7 cellular contexts compared by ENCODE assay signal in the genomic region with DNA sequence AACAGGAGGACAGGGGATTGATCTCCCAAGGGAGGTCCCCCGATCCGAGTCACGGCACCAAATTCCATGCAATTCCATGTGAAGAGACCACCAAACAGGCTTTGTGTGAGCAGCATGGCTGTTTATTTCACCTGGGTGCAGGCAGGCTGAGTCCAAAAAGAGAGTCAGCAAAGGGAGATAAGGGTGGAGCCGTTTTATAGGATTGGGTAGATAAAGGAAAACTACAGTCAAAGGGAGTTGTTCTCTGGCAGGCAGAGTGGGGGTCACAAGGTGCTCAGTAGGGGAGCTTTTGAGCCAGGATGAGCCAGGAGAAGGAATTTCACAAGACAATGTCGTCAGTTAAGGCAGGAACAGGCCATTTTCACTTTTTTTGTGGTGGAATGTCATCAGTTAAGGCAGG.
A peak's percentile ranks its signal among the peaks of the same experiment; 100 is the strongest.
DNase-seq lines count a peak whose midpoint lies in the region; ATAC-seq, FAIRE-seq and TF ChIP-seq lines count a peak whose summit lies in the region.
"Not testable (repeated sequence)": the region's sequence is repeated elsewhere in the genome, so short reads cannot be mapped to it uniquely, and the experiment has no call there.

No MANE protein-coding gene starts in this region.

- H3K23ac ChIP-seq in H1 (ENCODE audit: insufficient read length) = not testable (repeated sequence)

- H2BK120ac ChIP-seq in H1 (replicated peaks; ENCODE audit: low read depth, low read length) = not testable (repeated sequence)

- FAIRE-seq in H1 (lab: Jason Lieb, UNC) = not testable (repeated sequence)

- not testable (repeated sequence) for H3K9me3 ChIP-seq in HUES6 (ENCODE audit: control insufficient read depth, insufficient read depth, low read depth, low read length); H1 (ENCODE audit: insufficient read depth in 2 of 2, low read depth in 1 of 2, low read length in 1 of 2); iPS DF 6.9 (ENCODE audit: control insufficient read depth, insufficient read depth, low read length); iPS-20b (ENCODE audit: insufficient read depth, low read depth, low read length); neural progenitor cell (ENCODE audit: low read depth)

- not testable (repeated sequence) for H4K91ac ChIP-seq in H1 (replicated peaks; ENCODE audit: insufficient read length, low read length)

- H3K27ac ChIP-seq in GM23338 (ENCODE audit: low read depth) = peak overlapping the region; percentile 82
- peak overlapping the region; percentile 95; the same call in 1 of the 2 replicates for H3K27ac ChIP-seq in HUES6 (ENCODE audit: low read depth, low read length)
- not testable (repeated sequence) for H3K27ac ChIP-seq in H1 (ENCODE audit: low read depth, low read length); iPS DF 6.9 (ENCODE audit: low read length); iPS-20b (ENCODE audit: low read length); neural progenitor cell

- H3K79me1 ChIP-seq in H1 (ENCODE audit: low read depth, low read length) = not testable (repeated sequence)

- H3K36me3 Mint-ChIP-seq in GM23338 (ENCODE audit: low read depth) (peaks cover 18% of the 10 kb centered on the region), WTC11 (peaks cover 12% of the 10 kb centered on the region)
- H3K36me3 Mint-ChIP-seq in neural progenitor cell = not testable (repeated sequence)

- H3F3A ChIP-seq in GM23338 (replicated peaks; ENCODE audit: low read depth) = not testable (repeated sequence)
- peaks cover 10% of the 10 kb centered on the region for H3F3A ChIP-seq in neural progenitor cell (ENCODE audit: low read depth)

- H3K79me2 ChIP-seq in GM23338 (replicated peaks; ENCODE audit: insufficient read depth); H1 (ENCODE audit: control insufficient read depth in 1 of 2, insufficient read depth in 2 of 2, low read length in 2 of 2); neural progenitor cell (ENCODE audit: low read depth): not testable (repeated sequence)

- not testable (repeated sequence) for H4K20me1 ChIP-seq in GM23338 (replicated peaks; ENCODE audit: insufficient read depth); H1 (replicated peaks in 1 of 2; ENCODE audit: control insufficient read depth in 1 of 2, insufficient read depth in 2 of 2, low read length in 2 of 2); neural progenitor cell (ENCODE audit: low read depth)

- peaks cover 44% of the 10 kb centered on the region for H3K4me1 Mint-ChIP-seq in GM23338
- peaks cover 69% of the 10 kb centered on the region for H3K4me1 Mint-ChIP-seq in WTC11
- H3K4me1 Mint-ChIP-seq in neural progenitor cell = peaks cover 14% of the 10 kb centered on the region

- not testable (repeated sequence) for H3K56ac ChIP-seq in H1 (replicated peaks; ENCODE audit: insufficient read length, low read depth, low read length)

- H4K5ac ChIP-seq in H1 (ENCODE audit: insufficient read length, low read depth, low read length) = not testable (repeated sequence)

- not testable (repeated sequence) for TF ChIP-seq POLR2A in H1 (IDR thresholded peaks at IDR 0.05; ENCODE audit: control extremely low read depth in 1 of 2, low read depth in 2 of 2, low read length in 2 of 2)

- H4K8ac ChIP-seq in H1 (ENCODE audit: extremely low read depth, insufficient read depth, low read length) = not testable (repeated sequence)

- peak overlapping the region; percentile 44 for H3K27ac Mint-ChIP-seq in GM23338
- H3K27ac Mint-ChIP-seq in WTC11 = peak overlapping the region; percentile 91
- H3K27ac Mint-ChIP-seq in neural progenitor cell = not testable (repeated sequence)

- H3K18ac ChIP-seq in H1 (ENCODE audit: extremely low read depth, low read length) = not testable (repeated sequence)

- H3K4me3 Mint-ChIP-seq in GM23338 = peak overlapping the region; percentile 11; the same call in 2 of the 3 replicates
- H3K4me3 Mint-ChIP-seq in WTC11 = peak overlapping the region; percentile 64
- not testable (repeated sequence) for H3K4me3 Mint-ChIP-seq in neural progenitor cell

- CTCF ChIA-PET in WTC11 (lab: Charles Lee); H1 (lab: Charles Lee; ENCODE audit: partially characterized antibody): not testable (repeated sequence)

- TF ChIP-seq EP300 in H1 (IDR thresholded peaks at IDR 0.05; ENCODE audit: borderline replicate concordance in 1 of 2, low read depth in 2 of 2, low read length in 2 of 2) = not testable (repeated sequence)

- TF ChIP-seq CTCF in GM23338 (conservative IDR thresholded peaks at IDR 0.05; ENCODE audit: low read depth in 2 of 2); WTC11 (IDR thresholded peaks at IDR 0.05); H1 (IDR thresholded peaks at IDR 0.05; ENCODE audit: control extremely low read depth in 1 of 3, insufficient read depth in 1 of 3, low read depth in 1 of 3, low read length in 3 of 3); neural progenitor cell (IDR thresholded peaks at IDR 0.05): not testable (repeated sequence)

- not testable (repeated sequence) for H2BK15ac ChIP-seq in H1 (ENCODE audit: low read length)

- H3K4ac ChIP-seq in H1 (replicated peaks; ENCODE audit: insufficient read length, low read depth, low read length) = not testable (repeated sequence)

- not testable (repeated sequence) for H3K27me3 ChIP-seq in GM23338 (ENCODE audit: insufficient read depth); HUES6 (ENCODE audit: control insufficient read depth, insufficient read depth, low read length); H1 (replicated peaks in 1 of 4; ENCODE audit: control insufficient read depth in 3 of 4, extremely low read depth in 1 of 4, insufficient read depth in 3 of 4, low read length in 3 of 4); iPS DF 6.9 (ENCODE audit: control insufficient read depth, insufficient read depth, low read length); iPS-20b (ENCODE audit: insufficient read depth, low read length)
- peaks cover 43% of the 10 kb centered on the region for H3K27me3 ChIP-seq in neural progenitor cell

- 0 out of 2 replicates have a peak overlapping the region, but pooled peaks have one; percentile 35 for H2BK5ac ChIP-seq in H1 (ENCODE audit: low read depth, low read length)

- H3K4me2 ChIP-seq in GM23338 (peak overlapping the region; percentile 72), H1 (ENCODE audit: insufficient read depth in 1 of 2, low read depth in 2 of 2, low read length in 2 of 2) (peak overlapping the region in 1 of 2 experiments; percentile 43; a peak in 2 of 4 replicates), neural progenitor cell (peak overlapping the region; percentile 65)

- H2AK5ac ChIP-seq in H1 (ENCODE audit: low read depth, low read length) = not testable (repeated sequence)

- H2BK12ac ChIP-seq in H1 (ENCODE audit: low read depth, low read length) = not testable (repeated sequence)

- not testable (repeated sequence) for H3K23me2 ChIP-seq in H1 (ENCODE audit: low read depth, low read length)

- ATAC-seq in GM23338, WTC11: not testable (repeated sequence)

- not testable (repeated sequence) for H2AFZ ChIP-seq in GM23338; H1 (ENCODE audit: low read length); neural progenitor cell (replicated peaks)

- POLR2A ChIA-PET in WTC11 (lab: Charles Lee) = not testable (repeated sequence)
- POLR2A ChIA-PET in H1 (lab: Charles Lee; ENCODE audit: partially characterized antibody) = interaction anchor here (0.6 kb wide), 1 partner anchor 472 kb away, joined by 3 read pairs; no protein-coding TSS in a partner anchor

- not testable (repeated sequence) for H3K9me3 Mint-ChIP-seq in GM23338, WTC11, neural progenitor cell

- H3K4me3 ChIP-seq in GM23338 (peak overlapping the region; percentile 39), HUES6 (ENCODE audit: low read depth, low read length) (peak overlapping the region; percentile 48), H1 (ENCODE audit: extremely low read depth in 1 of 4, insufficient read depth in 2 of 4, low read depth in 3 of 4, low read length in 4 of 4) (peak overlapping the region in 1 of 4 experiments; percentile 36; a peak in 2 of 8 replicates), iPS DF 6.9 (ENCODE audit: low read length) (peak overlapping the region; percentile 9; the same call in 1 of the 2 replicates), iPS-20b (ENCODE audit: low read length) (peak overlapping the region; percentile 45; the same call in 1 of the 2 replicates)
- not testable (repeated sequence) for H3K4me3 ChIP-seq in neural progenitor cell

- H3K9ac ChIP-seq in HUES6 (ENCODE audit: low read length) (peak overlapping the region; percentile 90), iPS-20b (ENCODE audit: low read depth, low read length) (peak overlapping the region; percentile 24; the same call in 1 of the 2 replicates)
- H3K9ac ChIP-seq in H1 (replicated peaks in 1 of 4; ENCODE audit: extremely low read depth in 1 of 4, low read depth in 3 of 4, low read length in 3 of 4); neural progenitor cell: not testable (repeated sequence)

- not testable (repeated sequence) for H3K14ac ChIP-seq in H1 (ENCODE audit: insufficient read length)

- H3K27me3 Mint-ChIP-seq in GM23338 (ENCODE audit: insufficient read depth, low read depth, poor library complexity); WTC11 (ENCODE audit: low read depth); neural progenitor cell (ENCODE audit: insufficient read depth, low read depth): not testable (repeated sequence)

- not testable (repeated sequence) for H3K36me3 ChIP-seq in GM23338 (ENCODE audit: insufficient read depth); HUES6 (ENCODE audit: control insufficient read depth, insufficient read depth, low read length); H1 (ENCODE audit: control insufficient read depth in 2 of 4, insufficient read depth in 4 of 4, low read length in 3 of 4); iPS DF 6.9 (ENCODE audit: control insufficient read depth, insufficient read depth, low read length); iPS-20b (ENCODE audit: insufficient read depth, low read depth, low read length); neural progenitor cell

- not testable (repeated sequence) for H3K9me2 ChIP-seq in GM23338 (ENCODE audit: insufficient read depth)

- 49% methylated on average over 5 of the region's 5 CpGs; no CpG with 5 or more reads in 1 of the 2 experiments for WGBS in H1 (ENCODE audit: extremely low coverage in 1 of 2, insufficient coverage in 1 of 2, insufficient read length in 1 of 2, insufficient replicate concordance in 2 of 2, low coverage in 1 of 2, low lambda C conversion rate in 2 of 2, missing lambda C conversion rate in 1 of 2), 2 experiments
- no CpG with 5 or more reads among the region's 5 CpGs for WGBS in iPS DF 6.9 (ENCODE audit: insufficient coverage, insufficient read length)

- H2BK20ac ChIP-seq in H1 (ENCODE audit: low read length) = not testable (repeated sequence)

- TF ChIP-seq RAD21 in H1 (IDR thresholded peaks at IDR 0.05 in 1 of 2, conservative IDR thresholded peaks at IDR 0.05 in 1 of 2; ENCODE audit: low read depth in 2 of 2, low read length in 2 of 2) = not testable (repeated sequence)

- H3K4me1 ChIP-seq in GM23338 (ENCODE audit: insufficient read depth) (peaks cover 26% of the 10 kb centered on the region), HUES6 (ENCODE audit: control insufficient read depth, insufficient read depth, low read length) (peaks cover 19% of the 10 kb centered on the region), iPS-20b (ENCODE audit: insufficient read depth, low read length) (peaks cover 13% of the 10 kb centered on the region), neural progenitor cell (peaks cover 10% of the 10 kb centered on the region)
- not testable (repeated sequence) for H3K4me1 ChIP-seq in H1 (replicated peaks in 1 of 4; ENCODE audit: control insufficient read depth in 3 of 4, insufficient read depth in 4 of 4, low read length in 3 of 4); iPS DF 6.9 (ENCODE audit: control insufficient read depth, insufficient read depth, low read length)

- DNase-seq in GM23338 (ENCODE audit: low spot score) = peak; percentile 38
- not testable (repeated sequence) for DNase-seq in WTC11 (ENCODE audit: low spot score); H1 (ENCODE audit: low read depth in 1 of 2, low spot score in 2 of 2); iPS DF 6.9 (ENCODE audit: low read depth, low spot score)
- DNase-seq in neural progenitor cell (ENCODE audit: low spot score) = peak; percentile 39
